Comparison of ENCODE assay signal across 12 cellular contexts in genomic region chr2:96540136-96540535, GRCh38. TPM values are rescaled to one million over a fixed set of nuclear protein-coding genes. Genes with fewer than 3 reads are reported as not detected.
DNase-seq lines count a peak whose midpoint lies in the region; ATAC-seq and TF ChIP-seq lines count a peak whose summit lies in the region.
"Had no signal": no experiment of that assay in that cellular context is flagged by ENCODE, and none has a peak within 500 bp of the region (broad histone marks: within the 10 kb centered on the region; RNA-seq: fewer than 3 reads in every experiment).

No MANE protein-coding gene starts in this region.

- ATAC-seq in activated T-cell treated with anti-CD3 and anti-CD28 coated beads, Interleukin-2, amount 50 U/mL, for 72 hours (replicated peaks in 1 of 2), result no peak
- ATAC-seq in foreskin keratinocyte, result peak; percentile 75

- H3K4me1 ChIP-seq in foreskin keratinocyte, result peaks cover 11% of the 10 kb centered on the region

- peaks cover 42 to 61% of the 10 kb centered on the region in 2 donors for H3K36me3 Mint-ChIP-seq in activated T-cell treated with anti-CD3 and anti-CD28 coated beads, Interleukin-2, amount 50 U/mL, for 72 hours (ENCODE audit: insufficient read depth in 2 of 2)
- peaks cover 7% of the 10 kb centered on the region for H3K36me3 Mint-ChIP-seq in glutamatergic neuron (ENCODE audit: unreplicated experiment)

- H3K36me3 ChIP-seq in GM06990 (ENCODE audit: control insufficient read depth, insufficient read depth, low read length), result peaks cover 23% of the 10 kb centered on the region

- H3K27me3 ChIP-seq in GM06990 (replicated peaks; ENCODE audit: control insufficient read depth, insufficient read depth, low read length) (no peaks in the 10 kb centered on the region), foreskin keratinocyte (no peaks in the 10 kb centered on the region)

- H3K4me3 Mint-ChIP-seq in activated T-cell treated with anti-CD3 and anti-CD28 coated beads, Interleukin-2, amount 50 U/mL, for 72 hours, result peak overlapping the region; percentile 94 to 97
- no peak overlapping the region for H3K4me3 Mint-ChIP-seq in glutamatergic neuron (ENCODE audit: unreplicated experiment)

- H3K27me3 Mint-ChIP-seq in activated T-cell treated with anti-CD3 and anti-CD28 coated beads, Interleukin-2, amount 50 U/mL, for 72 hours (ENCODE audit: low read depth), result no peaks in the 10 kb centered on the region
- H3K27me3 Mint-ChIP-seq in glutamatergic neuron (ENCODE audit: unreplicated experiment), result peaks cover 9% of the 10 kb centered on the region

- no peak overlapping the region for H3K27ac ChIP-seq in foreskin keratinocyte

- no peak for TF ChIP-seq CTCF in GM06990 (IDR thresholded peaks at IDR 0.05; ENCODE audit: insufficient read depth, low read length, poor library complexity, severe bottlenecking)
- no peak for TF ChIP-seq CTCF in foreskin keratinocyte (conservative IDR thresholded peaks at IDR 0.05)
- TF ChIP-seq CTCF in glutamatergic neuron (IDR thresholded peaks at IDR 0.05; ENCODE audit: partially characterized antibody, unreplicated experiment), result no peak

- H3K4me3 ChIP-seq in GM06990 (replicated peaks; ENCODE audit: low read depth, low read length), result peak overlapping the region; percentile 16

- H3K9me3 Mint-ChIP-seq in activated T-cell treated with anti-CD3 and anti-CD28 coated beads, Interleukin-2, amount 50 U/mL, for 72 hours, result no peaks in the 10 kb centered on the region
- H3K9me3 Mint-ChIP-seq in glutamatergic neuron (ENCODE audit: unreplicated experiment), result peaks cover 4% of the 10 kb centered on the region

- DNase-seq in A172 (ENCODE audit: low spot score) (peak; percentile 57), GM06990 (ENCODE audit: extremely low read depth, insufficient read length) (no peak), foreskin keratinocyte (peak; percentile 56 to 84), 8988T (no peak), NCI-H774 (lab: John Stamatoyannopoulos, UW) (no peak), head of caudate nucleus (no peak), glutamatergic neuron (no peak)
- no peak for DNase-seq in activated T-cell treated with anti-CD3 and anti-CD28 coated beads, Interleukin-2, amount 50 U/mL, for 72 hours
- DNase-seq: activated gamma-delta T cell; midbrain; stimulated activated CD4-positive, alpha-beta T cell treated with anti-CD3 and anti-CD28 coated beads, Interleukin-15, amount 100 ng/mL, for 24 hours; substantia nigra had no signal

- H3K4me1 Mint-ChIP-seq in activated T-cell treated with anti-CD3 and anti-CD28 coated beads, Interleukin-2, amount 50 U/mL, for 72 hours (ENCODE audit: low read depth), result peaks cover 73% of the 10 kb centered on the region
- no peaks in the 10 kb centered on the region for H3K4me1 Mint-ChIP-seq in glutamatergic neuron (ENCODE audit: low read depth, unreplicated experiment)

- H3K27ac Mint-ChIP-seq in activated T-cell treated with anti-CD3 and anti-CD28 coated beads, Interleukin-2, amount 50 U/mL, for 72 hours, result peak overlapping the region; percentile 98
- H3K27ac Mint-ChIP-seq in glutamatergic neuron (ENCODE audit: unreplicated experiment), result no peak overlapping the region

- intact Hi-C loops in head of caudate nucleus (cut with DNase I), result no loop called here

RNA-seq across cellular contexts. Expression of gene ARID5A, which starts 3.6 kb away (rescaled TPM):
- 6.9 and 11.2 TPM in 2 replicates for total RNA-seq in A172 (2014; rRNA removed; shearing (Covaris generic))
- 100 to 1,000 TPM; 424 to 433 TPM for total RNA-seq in activated T-cell treated with anti-CD3 and anti-CD28 coated beads, Interleukin-2, amount 50 U/mL, for 72 hours
- 7.3 and 8.5 TPM in 2 replicates for total RNA-seq in foreskin keratinocyte
- 8.2 and 8.4 TPM in 2 replicates for polyA plus RNA-seq in foreskin keratinocyte
- 3.5 TPM for total RNA-seq in glutamatergic neuron (ENCODE audit: unreplicated experiment)

RNA-seq across cellular contexts. Expression of gene NEURL3, which starts 35.0 kb away (rescaled TPM):
- 0.45 and 0.93 TPM in 2 replicates for total RNA-seq in A172 (2014; rRNA removed; shearing (Covaris generic))
- 1 to 10 TPM; 4.4 to 5.3 TPM for total RNA-seq in activated T-cell treated with anti-CD3 and anti-CD28 coated beads, Interleukin-2, amount 50 U/mL, for 72 hours
- total RNA-seq in foreskin keratinocyte, result not detected in 2 replicates
- polyA plus RNA-seq in foreskin keratinocyte, result not detected in 2 replicates
- not detected for total RNA-seq in glutamatergic neuron (ENCODE audit: unreplicated experiment)

Comparison
In these comparisons a context has a peak if more than half of its experiments do, and no peak if none do; other contexts are left out.
1. DNase-seq: peak in A172 (single experiment) and foreskin keratinocyte (2 of 2); none in GM06990 (single experiment), activated T-cell treated with anti-CD3 and anti-CD28 coated beads, Interleukin-2, amount 50 U/mL, for 72 hours (0 of 2), 8988T (single experiment), NCI-H774 (single experiment), head of caudate nucleus (0 of 42) and glutamatergic neuron (single experiment).
2. RNA of gene ARID5A, which starts 3.6 kb away (total RNA-seq): 424 to 433 TPM in activated T-cell treated with anti-CD3 and anti-CD28 coated beads, Interleukin-2, amount 50 U/mL, for 72 hours; 7.3 to 8.5 TPM in foreskin keratinocyte, 6.9 to 11.2 TPM in A172 and 3.5 TPM in glutamatergic neuron (single experiment); every median in the first group is over 10 times any median in the second.